In the genomic region with DNA sequence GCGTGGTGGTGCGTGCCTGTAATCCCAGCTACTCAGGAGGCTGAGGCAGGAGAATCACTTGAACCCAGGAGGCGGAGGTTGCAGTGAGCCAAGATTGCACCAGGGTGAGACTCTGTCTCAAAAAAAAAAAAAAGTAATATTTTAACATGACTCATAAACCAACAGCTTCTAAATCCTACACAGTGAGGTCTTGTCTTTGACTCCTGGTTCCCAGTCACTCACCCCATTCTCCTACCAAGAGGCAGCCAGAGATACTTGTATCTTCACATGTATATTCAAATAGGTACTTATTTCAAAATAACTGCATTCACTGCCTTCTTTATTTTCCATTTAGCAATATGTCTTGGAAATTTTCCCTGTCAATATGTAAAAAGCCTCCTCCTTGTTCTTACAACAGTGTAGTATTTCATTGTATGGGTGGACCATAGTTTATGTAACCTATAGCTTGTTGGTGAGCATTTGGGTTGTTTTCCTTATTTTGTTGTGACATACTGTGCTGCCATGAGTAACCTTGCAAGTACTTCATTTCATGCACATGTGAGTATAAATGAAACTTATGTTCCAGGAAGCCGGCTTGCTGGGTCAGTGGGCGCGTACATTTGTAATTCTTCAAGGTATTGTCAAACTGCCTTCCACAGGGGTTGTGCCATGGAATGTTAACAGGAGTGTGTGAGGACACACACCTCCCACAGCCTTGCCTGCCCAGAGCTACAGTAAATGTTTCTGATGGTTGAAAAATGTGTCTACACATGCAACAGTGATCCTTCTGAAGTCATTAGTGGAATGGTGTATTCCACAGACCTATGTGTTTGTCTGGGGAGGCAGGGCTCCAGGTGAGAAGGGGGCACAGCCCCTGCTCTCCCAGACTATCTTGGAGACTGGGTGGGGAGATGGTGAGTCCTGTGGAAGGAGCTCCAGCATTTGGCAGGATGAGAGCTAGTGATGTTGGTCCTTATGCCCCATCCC, we compare ENCODE assay signal across 15 cellular contexts. TPM values are rescaled to one million over a fixed set of nuclear protein-coding genes. Genes with fewer than 3 reads are reported as not detected.
DNase-seq lines count a peak whose midpoint lies in the region; FAIRE-seq and TF ChIP-seq lines count a peak whose summit lies in the region.
"Had no signal": no experiment of that assay in that cellular context is flagged by ENCODE, and none has a peak within 500 bp of the region (broad histone marks: within the 10 kb centered on the region; RNA-seq: fewer than 3 reads in every experiment).

No MANE protein-coding gene starts in this region.

- no peak for FAIRE-seq in astrocyte (lab: Jason Lieb, UNC)
- FAIRE-seq: D721Med had no signal

- no peaks in the 10 kb centered on the region for H3K9me3 ChIP-seq in OCI-LY3 (ENCODE audit: insufficient read depth, low read length)
- no peaks in the 10 kb centered on the region for H3K9me3 ChIP-seq in astrocyte (ENCODE audit: insufficient read depth, low read depth, low read length)
- H3K9me3 ChIP-seq: suprapubic skin had no signal

- H3K9ac ChIP-seq in OCI-LY3 (ENCODE audit: low read length) (no peak overlapping the region), astrocyte (ENCODE audit: low read length) (no peak overlapping the region)

- H3K4me1 ChIP-seq in OCI-LY3 (ENCODE audit: low read length) (peaks cover 59% of the 10 kb centered on the region), astrocyte (ENCODE audit: insufficient read depth, low read length) (no peaks in the 10 kb centered on the region)

- H3K36me3 ChIP-seq in OCI-LY3 (replicated peaks; ENCODE audit: low read depth, low read length) (no peaks in the 10 kb centered on the region), astrocyte (ENCODE audit: insufficient read depth, low read length) (no peaks in the 10 kb centered on the region), brain microvascular endothelial cell (replicated peaks) (no peaks in the 10 kb centered on the region)
- H3K36me3 ChIP-seq: suprapubic skin had no signal

- CTCF ChIA-PET in activated naive CD4-positive, alpha-beta T cell treated with anti-CD3 and anti-CD28 coated beads, Interleukin-2, amount 10 ng/mL, durations not matched to agents 7 days and 5 days (lab: Charles Lee): interaction anchor here (0.9 to 6.4 kb wide), 12 partner anchors 10 to 1117 kb away, joined by 3 to 48 read pairs (median 3); a partner anchor contains a TSS

- H3K27ac ChIP-seq in OCI-LY3 (ENCODE audit: low read length) (no peak overlapping the region), astrocyte (ENCODE audit: low read depth, low read length) (no peak overlapping the region), brain microvascular endothelial cell (no peak overlapping the region)
- H3K27ac ChIP-seq: suprapubic skin had no signal

- H4K20me1 ChIP-seq in OCI-LY3 (ENCODE audit: insufficient read depth, low read length): no peaks in the 10 kb centered on the region
- no peaks in the 10 kb centered on the region for H4K20me1 ChIP-seq in astrocyte (ENCODE audit: insufficient read depth, low read length)

- H3K27me3 Mint-ChIP-seq in activated naive CD4-positive, alpha-beta T cell treated with anti-CD3 and anti-CD28 coated beads, Interleukin-2, amount 10 ng/mL, durations not matched to agents 7 days and 5 days: no peaks in the 10 kb centered on the region
- H3K27me3 Mint-ChIP-seq in astrocyte (ENCODE audit: low read depth, unreplicated experiment): peaks cover 4% of the 10 kb centered on the region
- H3K27me3 Mint-ChIP-seq: progenitor cell of endocrine pancreas had no signal

- no peak for DNase-seq in activated naive CD4-positive, alpha-beta T cell treated with anti-CD3 and anti-CD28 coated beads, Interleukin-2, amount 10 ng/mL, durations not matched to agents 7 days and 5 days
- DNase-seq in activated naive CD4-positive, alpha-beta T cell treated with anti-CD3 and anti-CD28 coated beads, Interleukin-2, amount 50 U/mL, for 16 hours: no peak
- DNase-seq in astrocyte (ENCODE audit: low read depth) (peak; percentile 27), brain microvascular endothelial cell (no peak), NCI-H510A treated with DMSO at 0.1 percent for 48 hours (lab: John Stamatoyannopoulos, UW) (no peak), cortex of kidney (lab: John Stamatoyannopoulos, UW) (no peak)
- DNase-seq in stimulated activated CD8-positive, alpha-beta memory T cell treated with anti-CD3 and anti-CD28 coated beads, Interleukin-15, amount 100 ng/mL, for 48 hours (ENCODE audit: low read depth in 2 of 2): peak; percentile 8 to 36
- DNase-seq: effector CD8-positive, alpha-beta T cell; foreskin melanocyte; NCI-H2227 treated with DMSO at 0.1 percent for 48 hours; NK-92 treated with Interleukin-12 subunit alpha and Interleukin-12 subunit beta, amount 100 ng/mL, for 24 hours had no signal

- H3K36me3 Mint-ChIP-seq in activated naive CD4-positive, alpha-beta T cell treated with anti-CD3 and anti-CD28 coated beads, Interleukin-2, amount 10 ng/mL, durations not matched to agents 7 days and 5 days: no peaks in the 10 kb centered on the region
- H3K36me3 Mint-ChIP-seq in astrocyte (ENCODE audit: low read depth, unreplicated experiment): no peaks in the 10 kb centered on the region

- H2AFZ ChIP-seq in OCI-LY3 (ENCODE audit: low read depth, low read length) (no peak overlapping the region), astrocyte (ENCODE audit: low read depth, low read length) (no peak overlapping the region)

- H3K79me2 ChIP-seq in OCI-LY3 (ENCODE audit: low read length): no peaks in the 10 kb centered on the region
- no peaks in the 10 kb centered on the region for H3K79me2 ChIP-seq in astrocyte (ENCODE audit: insufficient read depth, low read length)

- H3K4me3 ChIP-seq in OCI-LY3 (ENCODE audit: low read length) (peak overlapping the region; percentile 20; the same call in 1 of the 2 replicates), astrocyte (ENCODE audit: insufficient read depth, low read depth, low read length) (no peak overlapping the region), brain microvascular endothelial cell (ENCODE audit: low read depth, low read length) (no peak overlapping the region)
- H3K4me3 ChIP-seq: suprapubic skin had no signal

- H3K27me3 ChIP-seq in OCI-LY3 (ENCODE audit: low read depth, low read length) (peaks cover 26% of the 10 kb centered on the region), astrocyte (ENCODE audit: insufficient read depth, low read length) (no peaks in the 10 kb centered on the region), brain microvascular endothelial cell (replicated peaks) (no peaks in the 10 kb centered on the region)
- H3K27me3 ChIP-seq: suprapubic skin had no signal

- no peaks in the 10 kb centered on the region for H3K9me3 Mint-ChIP-seq in activated naive CD4-positive, alpha-beta T cell treated with anti-CD3 and anti-CD28 coated beads, Interleukin-2, amount 10 ng/mL, durations not matched to agents 7 days and 5 days
- peaks cover 3% of the 10 kb centered on the region for H3K9me3 Mint-ChIP-seq in astrocyte (ENCODE audit: unreplicated experiment)

- H3K27ac Mint-ChIP-seq in activated naive CD4-positive, alpha-beta T cell treated with anti-CD3 and anti-CD28 coated beads, Interleukin-2, amount 10 ng/mL, durations not matched to agents 7 days and 5 days: peak overlapping the region; percentile 61
- no peak overlapping the region for H3K27ac Mint-ChIP-seq in astrocyte (ENCODE audit: unreplicated experiment)
- H3K27ac Mint-ChIP-seq: progenitor cell of endocrine pancreas had no signal

- in situ Hi-C loops in brain microvascular endothelial cell (cut with HindIII; ENCODE audit: low pct_ligation_motif_present, low sequenced_read_pairs): no loop called here

- TF ChIP-seq CTCF in OCI-LY3 (IDR thresholded peaks at IDR 0.05; ENCODE audit: low read depth, low read length) (no peak), astrocyte (IDR thresholded peaks at IDR 0.05; ENCODE audit: insufficient read depth, low read depth, low read length) (no peak), brain microvascular endothelial cell (IDR thresholded peaks at IDR 0.05; ENCODE audit: low read depth, low read length, missing control alignments) (no peak)

- no peak overlapping the region for H3K4me3 Mint-ChIP-seq in activated naive CD4-positive, alpha-beta T cell treated with anti-CD3 and anti-CD28 coated beads, Interleukin-2, amount 10 ng/mL, durations not matched to agents 7 days and 5 days
- no peak overlapping the region for H3K4me3 Mint-ChIP-seq in astrocyte (ENCODE audit: unreplicated experiment)

- peaks cover 63% of the 10 kb centered on the region for H3K4me1 Mint-ChIP-seq in activated naive CD4-positive, alpha-beta T cell treated with anti-CD3 and anti-CD28 coated beads, Interleukin-2, amount 10 ng/mL, durations not matched to agents 7 days and 5 days
- peaks cover 12% of the 10 kb centered on the region for H3K4me1 Mint-ChIP-seq in astrocyte (ENCODE audit: low read depth, unreplicated experiment)

- H3K4me2 ChIP-seq in OCI-LY3 (ENCODE audit: low read length): peak overlapping the region; percentile 57
- no peak overlapping the region for H3K4me2 ChIP-seq in astrocyte (ENCODE audit: low read length)

RNA-seq across cellular contexts. Expression of a gene that starts 47.9 kb away (rescaled TPM):
- total RNA-seq in astrocyte: 0.48 and 0.89 TPM in 2 replicates

Comparison
In these comparisons a context has a peak if more than half of its experiments do, and no peak if none do; other contexts are left out.
1. DNase-seq: peak in astrocyte (single experiment) and stimulated activated CD8-positive, alpha-beta memory T cell treated with anti-CD3 and anti-CD28 coated beads, Interleukin-15, amount 100 ng/mL, for 48 hours (2 of 2); none in activated naive CD4-positive, alpha-beta T cell treated with anti-CD3 and anti-CD28 coated beads, Interleukin-2, amount 10 ng/mL, durations not matched to agents 7 days and 5 days (single experiment), activated naive CD4-positive, alpha-beta T cell treated with anti-CD3 and anti-CD28 coated beads, Interleukin-2, amount 50 U/mL, for 16 hours (single experiment), brain microvascular endothelial cell (single experiment), NCI-H510A treated with DMSO at 0.1 percent for 48 hours (single experiment) and cortex of kidney (single experiment).